ENCODE assay signal across 9 cellular contexts in genomic region chr10:97500297-97500575, GRCh38. TPM values are rescaled to one million over a fixed set of nuclear protein-coding genes. Genes with fewer than 3 reads are reported as not detected.
DNase-seq lines count a peak whose midpoint lies in the region; ATAC-seq, FAIRE-seq and TF ChIP-seq lines count a peak whose summit lies in the region.
"Had no signal": no experiment of that assay in that cellular context is flagged by ENCODE, and none has a peak within 500 bp of the region (broad histone marks: within the 10 kb centered on the region; RNA-seq: fewer than 3 reads in every experiment).

No MANE protein-coding gene starts in this region.

- peak overlapping the region; percentile 98 for H3K4me3 Mint-ChIP-seq in dendritic cell treated with granulocyte-macrophage colony-stimulating factor and Interleukin-4, amounts not matched to agents 40 ng/mL and 50 ng/mL, for 4 days
- H3K4me3 Mint-ChIP-seq in mesothelial cell of epicardium (peak overlapping the region; percentile 69), type B pancreatic cell (peak overlapping the region; percentile 83)

- DNase-seq in heart right ventricle, result no peak
- DNase-seq in Right ventricle myocardium superior, result no peak
- no peak for DNase-seq in mesothelial cell of epicardium (ENCODE audit: low spot score in 2 of 2, unreplicated experiment in 2 of 2)
- DNase-seq in type B pancreatic cell (ENCODE audit: extremely low spot score, unreplicated experiment), result no peak
- DNase-seq in GM12891 (ENCODE audit: insufficient read length, low spot score), result no peak
- DNase-seq in G401 (ENCODE audit: low spot score), result no peak
- no peak for DNase-seq in hypothalamus (lab: John Stamatoyannopoulos, UW)
- DNase-seq: NCI-H2171 treated with DMSO at 0.1 percent for 48 hours had no signal

- peaks cover 42% of the 10 kb centered on the region for H3K4me1 Mint-ChIP-seq in dendritic cell treated with granulocyte-macrophage colony-stimulating factor and Interleukin-4, amounts not matched to agents 40 ng/mL and 50 ng/mL, for 4 days (ENCODE audit: low read depth)
- peaks cover 46% of the 10 kb centered on the region for H3K4me1 Mint-ChIP-seq in mesothelial cell of epicardium
- H3K4me1 Mint-ChIP-seq in type B pancreatic cell (ENCODE audit: unreplicated experiment), result peaks cover 28% of the 10 kb centered on the region

- peaks cover 15% of the 10 kb centered on the region for H3K36me3 Mint-ChIP-seq in dendritic cell treated with granulocyte-macrophage colony-stimulating factor and Interleukin-4, amounts not matched to agents 40 ng/mL and 50 ng/mL, for 4 days (ENCODE audit: low read depth)
- H3K36me3 Mint-ChIP-seq in mesothelial cell of epicardium (no peaks in the 10 kb centered on the region), type B pancreatic cell (no peaks in the 10 kb centered on the region)

- H3K27me3 ChIP-seq in heart right ventricle, result no peaks in the 10 kb centered on the region

- H3K9me3 ChIP-seq in heart right ventricle, result no peaks in the 10 kb centered on the region

- peaks cover 0 to 8% (median 0%) of the 10 kb centered on the region in 9 donors for H3K36me3 ChIP-seq in heart right ventricle

- no peaks in the 10 kb centered on the region for H3K9me3 Mint-ChIP-seq in dendritic cell treated with granulocyte-macrophage colony-stimulating factor and Interleukin-4, amounts not matched to agents 40 ng/mL and 50 ng/mL, for 4 days
- H3K9me3 Mint-ChIP-seq in mesothelial cell of epicardium (no peaks in the 10 kb centered on the region), type B pancreatic cell (no peaks in the 10 kb centered on the region)

- peak overlapping the region in 8 of 10 donors; percentile 91 to 97 (median 94) for H3K27ac ChIP-seq in heart right ventricle

- WGBS in heart right ventricle, 2 donors, result 63 to 70% methylated on average over 2 of the region's 2 CpGs

- in situ Hi-C loops in G401 (cut with HindIII; ENCODE audit: low sequenced_read_pairs), result no loop called here

- intact Hi-C loops in heart right ventricle (cut with DNase I), result loop anchor here in 3 of 10 donors (5.0 kb wide), 2 partner anchors 42 to 52 kb away; no protein-coding TSS in a partner anchor
- intact Hi-C loops in Right ventricle myocardium superior (cut with DNase I), result no loop called here
- intact Hi-C loops in dendritic cell treated with granulocyte-macrophage colony-stimulating factor and Interleukin-4, amounts not matched to agents 40 ng/mL and 50 ng/mL, for 4 days (cut with micrococcal nuclease), result loop anchor here (10.0 kb wide), 1 partner anchor 125 kb away; no protein-coding TSS in a partner anchor

- H3K4me1 ChIP-seq in heart right ventricle, result peaks cover 8 to 79% (median 52%) of the 10 kb centered on the region in 9 donors

- no peak for FAIRE-seq in GM12891 (lab: Jason Lieb, UNC)

- H3K27ac Mint-ChIP-seq in dendritic cell treated with granulocyte-macrophage colony-stimulating factor and Interleukin-4, amounts not matched to agents 40 ng/mL and 50 ng/mL, for 4 days, result peak overlapping the region; percentile 99
- H3K27ac Mint-ChIP-seq in mesothelial cell of epicardium (no peak overlapping the region), type B pancreatic cell (peak overlapping the region; percentile 27)

- TF ChIP-seq POLR2A in GM12891 (IDR thresholded peaks at IDR 0.05; ENCODE audit: low read depth, low read length), result no peak

- peaks cover 3% of the 10 kb centered on the region for H3K27me3 Mint-ChIP-seq in dendritic cell treated with granulocyte-macrophage colony-stimulating factor and Interleukin-4, amounts not matched to agents 40 ng/mL and 50 ng/mL, for 4 days
- H3K27me3 Mint-ChIP-seq in mesothelial cell of epicardium (ENCODE audit: low read depth), result peaks cover 24% of the 10 kb centered on the region
- peaks cover 29% of the 10 kb centered on the region for H3K27me3 Mint-ChIP-seq in type B pancreatic cell

- ATAC-seq in heart right ventricle (no peak), Right ventricle myocardium superior (ENCODE audit: poor library complexity) (no peak)

- peak overlapping the region in 8 of 10 donors; percentile 77 to 100 (median 92) for H3K4me3 ChIP-seq in heart right ventricle

- TF ChIP-seq CTCF in heart right ventricle (IDR thresholded peaks at IDR 0.05) (no peak), mesothelial cell of epicardium (IDR thresholded peaks at IDR 0.05; ENCODE audit: unreplicated experiment) (no peak), type B pancreatic cell (conservative IDR thresholded peaks at IDR 0.05) (no peak)

TF ChIP-seq in GM12891, 5 proteins besides CTCF, POLR2A, EP300 and RAD21:
- TF ChIP-seq SPI1 (IDR thresholded peaks at IDR 0.05; ENCODE audit: low read depth, low read length), result no peak
- TF ChIP-seq POLR2AphosphoS5 (IDR thresholded peaks at IDR 0.05; ENCODE audit: low read depth, low read length), result no peak
- TF ChIP-seq TAF1 (IDR thresholded peaks at IDR 0.05; ENCODE audit: low read depth, low read length), result no peak
- TF ChIP-seq POU2F2 (IDR thresholded peaks at IDR 0.05; ENCODE audit: low read depth, low read length), result no peak
- TF ChIP-seq PAX5 (IDR thresholded peaks at IDR 0.05; ENCODE audit: insufficient read depth, low read length, severe bottlenecking), result no peak
TF ChIP-seq in GM12891: peak in this region for 0.

RNA-seq across cellular contexts. Expression of gene UBTD1, which starts 1.5 kb away (rescaled TPM):
- total RNA-seq in heart right ventricle (10 to 100 TPM; 13.6 to 34.0 (median 20.5) TPM), Right ventricle myocardium superior (26.7 TPM), mesothelial cell of epicardium (9.1 to 9.4 TPM (median 9.4 TPM) in 3 replicates), type B pancreatic cell (ENCODE audit: low replicate concordance) (11.6 and 16.1 TPM in 2 replicates)
- polyA plus RNA-seq in heart right ventricle, result 10 to 100 TPM; 36.5 to 56.0 TPM
- 0.82 TPM for polyA plus RNA-seq in GM12891 (2012; ENCODE audit: low read depth, missing spikeins)
- 32.5 and 39.5 TPM in 2 replicates for total RNA-seq in G401 (2014; rRNA removed; shearing (Covaris generic))

RNA-seq across cellular contexts. Expression of gene MMS19, which starts 2.0 kb away (rescaled TPM):
- total RNA-seq in heart right ventricle (10 to 100 TPM; 34.7 to 49.1 (median 43.8) TPM), Right ventricle myocardium superior (34.0 TPM), mesothelial cell of epicardium (82.5 to 88.1 TPM (median 84.9 TPM) in 3 replicates), type B pancreatic cell (ENCODE audit: low replicate concordance) (85.9 and 94.8 TPM in 2 replicates)
- 10 to 100 TPM; 44.0 to 64.9 TPM for polyA plus RNA-seq in heart right ventricle
- polyA plus RNA-seq in GM12891 (2012; ENCODE audit: low read depth, missing spikeins), result 49.1 TPM
- 67.8 and 89.3 TPM in 2 replicates for total RNA-seq in G401 (2014; rRNA removed; shearing (Covaris generic))

RNA-seq across cellular contexts. Expression of gene ZDHHC16, which starts 54.3 kb away (rescaled TPM):
- total RNA-seq in heart right ventricle (10 to 100 TPM; 13.4 to 27.3 (median 18.4) TPM), Right ventricle myocardium superior (18.5 TPM), mesothelial cell of epicardium (36.9 to 41.4 TPM (median 39.7 TPM) in 3 replicates), type B pancreatic cell (ENCODE audit: low replicate concordance) (50.7 and 53.7 TPM in 2 replicates)
- polyA plus RNA-seq in heart right ventricle, result 10 to 100 TPM; 21.1 to 49.6 TPM
- 17.7 TPM for polyA plus RNA-seq in GM12891 (2012; ENCODE audit: low read depth, missing spikeins)
- total RNA-seq in G401 (2014; rRNA removed; shearing (Covaris generic)), result 70.4 and 82.5 TPM in 2 replicates

RNA-seq across cellular contexts. Expression of gene EXOSC1, which starts 54.4 kb away (rescaled TPM):
- total RNA-seq in heart right ventricle, result 10 to 100 TPM; 11.7 to 20.3 (median 15.1) TPM
- polyA plus RNA-seq in heart right ventricle, result 10 to 100 TPM; 31.0 to 31.3 TPM
- 14.5 TPM for total RNA-seq in Right ventricle myocardium superior
- 28.2 to 31.2 TPM (median 30.6 TPM) in 3 replicates for total RNA-seq in mesothelial cell of epicardium
- total RNA-seq in type B pancreatic cell (ENCODE audit: low replicate concordance), result 34.8 and 36.1 TPM in 2 replicates
- 64.3 TPM for polyA plus RNA-seq in GM12891 (2012; ENCODE audit: low read depth, missing spikeins)
- 56.7 and 61.7 TPM in 2 replicates for total RNA-seq in G401 (2014; rRNA removed; shearing (Covaris generic))
